8 cellular contexts compared by ENCODE assay signal in genomic region chr6:152338335-152339125, GRCh38.
A peak's percentile ranks its signal among the peaks of the same experiment; 100 is the strongest.
DNase-seq lines count a peak whose midpoint lies in the region; FAIRE-seq and TF ChIP-seq lines count a peak whose summit lies in the region.

No MANE protein-coding gene starts in this region.

- CTCF ChIA-PET in activated CD4-positive, alpha-beta T cell treated with anti-CD3 and anti-CD28 coated beads, Interleukin-2, amount 10 ng/mL, durations not matched to agents 7 days and 5 days (lab: Charles Lee), result interaction anchor here (0.7 to 1.8 kb wide), 5 partner anchors 11 to 572 kb away, joined by 3 to 7 read pairs (median 5); no protein-coding TSS in a partner anchor

- DNase-seq in H54 (ENCODE audit: insufficient read length, low spot score), result no peak
- peak; percentile 66 for DNase-seq in activated CD4-positive, alpha-beta T cell treated with anti-CD3 and anti-CD28 coated beads, Interleukin-2, amount 10 ng/mL, durations not matched to agents 7 days and 5 days
- peak; percentile 43 for DNase-seq in effector CD4-positive, alpha-beta T cell
- peak; percentile 56 for DNase-seq in mucosa of gallbladder (ENCODE audit: low spot score)
- peak; percentile 34 to 42 for DNase-seq in stimulated activated CD8-positive, alpha-beta memory T cell treated with anti-CD3 and anti-CD28 coated beads, Interleukin-7, amount 100 ng/mL, for 1 hour (ENCODE audit: low read depth in 2 of 2)
- DNase-seq in NCI-H1930 (lab: John Stamatoyannopoulos, UW), result no peak

- peaks cover 4% of the 10 kb centered on the region for H3K4me1 Mint-ChIP-seq in activated CD4-positive, alpha-beta T cell treated with anti-CD3 and anti-CD28 coated beads, Interleukin-2, amount 10 ng/mL, durations not matched to agents 7 days and 5 days

- H3K4me3 ChIP-seq in GM12875 (ENCODE audit: low read depth, low read length), result no peak overlapping the region
- H3K4me3 ChIP-seq in Loucy (ENCODE audit: low read length, poor library complexity, severe bottlenecking), result no peak overlapping the region

- TF ChIP-seq CTCF in GM12875 (IDR thresholded peaks at IDR 0.05; ENCODE audit: borderline replicate concordance, insufficient read depth, low read depth, low read length), result peak; percentile 88
- TF ChIP-seq CTCF in Loucy (conservative IDR thresholded peaks at IDR 0.05; ENCODE audit: low read length), result peak; percentile 94

- H3K79me2 ChIP-seq in Loucy (ENCODE audit: insufficient read depth, low read length), result no peaks in the 10 kb centered on the region

- TF ChIP-seq POLR2A in H54 (IDR thresholded peaks at IDR 0.05; ENCODE audit: low read depth, low read length), result no peak

- no peaks in the 10 kb centered on the region for H3K36me3 Mint-ChIP-seq in activated CD4-positive, alpha-beta T cell treated with anti-CD3 and anti-CD28 coated beads, Interleukin-2, amount 10 ng/mL, durations not matched to agents 7 days and 5 days (ENCODE audit: low read depth)

- no peaks in the 10 kb centered on the region for H3K27me3 ChIP-seq in Loucy (ENCODE audit: insufficient read depth, low read length, poor library complexity, severe bottlenecking)

- peaks cover 7% of the 10 kb centered on the region for H3K27me3 Mint-ChIP-seq in activated CD4-positive, alpha-beta T cell treated with anti-CD3 and anti-CD28 coated beads, Interleukin-2, amount 10 ng/mL, durations not matched to agents 7 days and 5 days

- H3K9me3 ChIP-seq in Loucy (ENCODE audit: insufficient read depth, low read depth, low read length), result no peaks in the 10 kb centered on the region

- no peaks in the 10 kb centered on the region for H3K36me3 ChIP-seq in Loucy (ENCODE audit: insufficient read depth, low read length)

- H3K4me2 ChIP-seq in Loucy (ENCODE audit: low read depth, low read length, poor library complexity, severe bottlenecking), result no peak overlapping the region

- POLR2A ChIA-PET in activated CD4-positive, alpha-beta T cell treated with anti-CD3 and anti-CD28 coated beads, Interleukin-2, amount 10 ng/mL, durations not matched to agents 7 days and 5 days (lab: Charles Lee), result no interaction called here

- peak overlapping the region; percentile 74 for H2AFZ ChIP-seq in Loucy (ENCODE audit: low read length)

- H3F3A ChIP-seq in Loucy (ENCODE audit: low read depth), result no peaks in the 10 kb centered on the region

- no peak overlapping the region for H3K9ac ChIP-seq in Loucy (ENCODE audit: low read depth, low read length, poor library complexity, severe bottlenecking)

- H3K9me2 ChIP-seq in Loucy (replicated peaks; ENCODE audit: low read depth, low read length), result no peaks in the 10 kb centered on the region

- H3K4me1 ChIP-seq in Loucy (ENCODE audit: insufficient read depth, low read length, poor library complexity, severe bottlenecking), result no peaks in the 10 kb centered on the region

- H3K9me3 Mint-ChIP-seq in activated CD4-positive, alpha-beta T cell treated with anti-CD3 and anti-CD28 coated beads, Interleukin-2, amount 10 ng/mL, durations not matched to agents 7 days and 5 days, result no peaks in the 10 kb centered on the region

- peak; percentile 78 for FAIRE-seq in H54 (lab: Jason Lieb, UNC)

- H3K4me3 Mint-ChIP-seq in activated CD4-positive, alpha-beta T cell treated with anti-CD3 and anti-CD28 coated beads, Interleukin-2, amount 10 ng/mL, durations not matched to agents 7 days and 5 days, result no peak overlapping the region

- no peak overlapping the region for H3K27ac Mint-ChIP-seq in activated CD4-positive, alpha-beta T cell treated with anti-CD3 and anti-CD28 coated beads, Interleukin-2, amount 10 ng/mL, durations not matched to agents 7 days and 5 days

- H4K20me1 ChIP-seq in Loucy (ENCODE audit: insufficient read depth, low read length, poor library complexity, severe bottlenecking), result no peaks in the 10 kb centered on the region

Comparison
In these comparisons a context has a peak if more than half of its experiments do, and no peak if none do; other contexts are left out.
1. DNase-seq: peak in activated CD4-positive, alpha-beta T cell treated with anti-CD3 and anti-CD28 coated beads, Interleukin-2, amount 10 ng/mL, durations not matched to agents 7 days and 5 days (single experiment), effector CD4-positive, alpha-beta T cell (single experiment), mucosa of gallbladder (single experiment) and stimulated activated CD8-positive, alpha-beta memory T cell treated with anti-CD3 and anti-CD28 coated beads, Interleukin-7, amount 100 ng/mL, for 1 hour (2 of 2); none in H54 (single experiment) and NCI-H1930 (0 of 2).